ENCODE assay signal across 1 cellular context in the genomic region with DNA sequence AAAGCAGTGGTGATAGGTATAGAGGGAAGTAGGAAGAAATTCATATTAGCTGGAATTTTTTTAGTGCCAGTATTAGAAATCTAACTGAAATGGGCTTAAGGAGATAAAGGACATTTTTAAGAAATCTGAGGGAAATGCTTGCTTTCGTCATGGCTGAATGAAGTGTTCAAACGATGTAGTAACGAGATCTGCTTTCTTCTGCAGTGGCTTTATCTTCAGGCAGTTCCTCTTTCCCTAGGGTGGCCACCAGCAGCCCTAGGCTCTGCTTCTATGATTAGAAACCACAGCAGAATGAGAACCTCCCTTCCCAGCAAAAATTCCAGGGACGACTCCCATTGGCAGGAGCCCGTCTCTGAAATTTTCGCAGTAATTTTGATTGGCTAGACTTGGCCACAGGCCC.
TF ChIP-seq lines count a peak whose summit lies in the region.

No MANE protein-coding gene starts in this region.

TF ChIP-seq in GM23338, 12 proteins besides CTCF, POLR2A, EP300 and RAD21 (continued from another document):
- TF ChIP-seq ZNF462 (CRISPR knock-in tag; IDR thresholded peaks at IDR 0.05) (no peak), ETS1 (IDR thresholded peaks at IDR 0.05) (no peak), ZNF331 (CRISPR knock-in tag; IDR thresholded peaks at IDR 0.05; ENCODE audit: low read depth) (no peak), JUNB (IDR thresholded peaks at IDR 0.05; ENCODE audit: unreplicated experiment) (no peak), NANOG (IDR thresholded peaks at IDR 0.05; ENCODE audit: borderline replicate concordance) (no peak), ZNF114 (CRISPR knock-in tag; IDR thresholded peaks at IDR 0.05) (no peak)
